In genomic region chr2:239868556-239869181, GRCh38 we compare ENCODE assay signal across 1 cellular context.
TF ChIP-seq lines count a peak whose summit lies in the region.

No MANE protein-coding gene starts in this region.

TF ChIP-seq in HepG2, 621 proteins besides CTCF, POLR2A, EP300 and RAD21 (continued from another document):
- TF ChIP-seq TRIM22 (IDR thresholded peaks at IDR 0.05) = peak; percentile 95; the same call in 1 of the 2 replicates
- TF ChIP-seq DPF2 (CRISPR knock-in tag; IDR thresholded peaks at IDR 0.05; ENCODE audit: borderline replicate concordance, low read depth) = no peak
- no peak for TF ChIP-seq FLYWCH1 (CRISPR knock-in tag; IDR thresholded peaks at IDR 0.05)
- TF ChIP-seq FOXK2 (IDR thresholded peaks at IDR 0.05) = peak; percentile 44; the same call in 1 of the 2 replicates
- TF ChIP-seq FOXP1 (IDR thresholded peaks at IDR 0.05) = peak; percentile 56; the same call in 1 of the 2 replicates
- TF ChIP-seq FOXP1 (CRISPR knock-in tag; IDR thresholded peaks at IDR 0.05) = no peak
- peak; percentile 10; the same call in 1 of the 2 replicates for TF ChIP-seq ZBTB40 (IDR thresholded peaks at IDR 0.05)
- no peak for TF ChIP-seq ZBTB40 (CRISPR knock-in tag; IDR thresholded peaks at IDR 0.05)
- peak; percentile 1; the same call in 1 of the 2 replicates for TF ChIP-seq CREB1 (IDR thresholded peaks at IDR 0.05)
- no peak for TF ChIP-seq CREB1 (CRISPR knock-in tag; IDR thresholded peaks at IDR 0.05)
- TF ChIP-seq MNT (IDR thresholded peaks at IDR 0.05) = peak; percentile 19; the same call in 1 of the 2 replicates
- TF ChIP-seq NBN (conservative IDR thresholded peaks at IDR 0.05) = peak; percentile 57; the same call in 1 of the 2 replicates
- TF ChIP-seq SKIL (CRISPR knock-in tag; IDR thresholded peaks at IDR 0.05; ENCODE audit: borderline replicate concordance) = 0 out of 2 replicates have a peak, but pooled peaks have one; percentile 31
